In the genomic region with DNA sequence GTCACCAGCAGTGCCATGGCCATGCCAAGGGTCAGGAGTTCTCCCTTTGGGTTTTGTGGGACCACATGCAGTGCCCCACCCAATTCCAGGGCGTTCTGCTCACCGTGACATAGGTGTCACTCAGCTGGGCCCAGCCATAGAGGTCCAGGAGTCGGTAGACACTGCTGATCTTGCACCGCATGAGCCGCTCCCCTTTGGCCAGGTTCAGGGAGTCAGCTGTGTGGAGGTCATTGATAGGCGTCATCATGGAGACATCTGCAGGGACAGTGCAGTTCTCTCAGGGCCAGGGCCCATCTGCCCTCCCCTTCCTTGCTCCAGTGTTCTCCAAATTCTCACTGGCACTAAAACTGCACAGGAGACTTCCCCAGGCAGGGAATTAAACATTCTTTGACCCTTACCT, we compare ENCODE assay signal across 24 cellular contexts.
"Had no signal": no experiment of that assay in that cellular context is flagged by ENCODE, and none has a peak within 500 bp of the region (broad histone marks: within the 10 kb centered on the region; RNA-seq: fewer than 3 reads in every experiment).

No MANE protein-coding gene starts in this region.

- H3K27ac Mint-ChIP-seq: activated CD4-positive, alpha-beta memory T cell treated with anti-CD3 and anti-CD28 coated beads for 36 hours; activated CD4-positive, alpha-beta T cell treated with anti-CD3 and anti-CD28 coated beads, Interleukin-2, amount 10 ng/mL, durations not matched to agents 7 days and 5 days; activated naive CD4-positive, alpha-beta T cell treated with anti-CD3 and anti-CD28 coated beads for 36 hours; activated naive CD8-positive, alpha-beta T cell; activated T-cell treated with anti-CD3 and anti-CD28 coated beads, Interleukin-2, amount 50 U/mL, for 24 hours; activated T-helper 1 cell treated with anti-CD3 and anti-CD28 coated beads, Interleukin-12 subunit alpha, Interleukin-12 subunit beta, Interleukin-2, Interleukin-4 antibody, amounts not matched to agents 30 ng/mL and 10 ng/mL and 1 ng/mL, durations not matched to agents 14 hours and 24 hours and 36 hours; T-helper 17 cell; WTC11 had no signal

- H3K9me3 Mint-ChIP-seq: activated CD4-positive, alpha-beta memory T cell treated with anti-CD3 and anti-CD28 coated beads for 36 hours; activated CD4-positive, alpha-beta T cell treated with anti-CD3 and anti-CD28 coated beads, Interleukin-2, amount 10 ng/mL, durations not matched to agents 7 days and 5 days; activated naive CD4-positive, alpha-beta T cell treated with anti-CD3 and anti-CD28 coated beads for 36 hours; activated T-cell treated with anti-CD3 and anti-CD28 coated beads, Interleukin-2, amount 50 U/mL, for 24 hours; activated T-helper 1 cell treated with anti-CD3 and anti-CD28 coated beads, Interleukin-12 subunit alpha, Interleukin-12 subunit beta, Interleukin-2, Interleukin-4 antibody, amounts not matched to agents 30 ng/mL and 10 ng/mL and 1 ng/mL, durations not matched to agents 14 hours and 24 hours and 36 hours; brain; WTC11 had no signal

- ATAC-seq: PC-3, T-helper 17 cell, WTC11 had no signal

- H3K27me3 Mint-ChIP-seq: activated CD4-positive, alpha-beta memory T cell treated with anti-CD3 and anti-CD28 coated beads for 36 hours; activated CD4-positive, alpha-beta T cell treated with anti-CD3 and anti-CD28 coated beads, Interleukin-2, amount 10 ng/mL, durations not matched to agents 7 days and 5 days; activated naive CD8-positive, alpha-beta T cell; activated T-cell treated with anti-CD3 and anti-CD28 coated beads, Interleukin-2, amount 50 U/mL, for 24 hours; brain had no signal

- FAIRE-seq: astrocyte had no signal

- H3K4me1 Mint-ChIP-seq: activated CD4-positive, alpha-beta T cell treated with anti-CD3 and anti-CD28 coated beads, Interleukin-2, amount 10 ng/mL, durations not matched to agents 7 days and 5 days; brain; WTC11 had no signal

- H3K36me3 Mint-ChIP-seq: activated CD4-positive, alpha-beta memory T cell treated with anti-CD3 and anti-CD28 coated beads for 36 hours; activated naive CD8-positive, alpha-beta T cell had no signal

- H3K4me3 Mint-ChIP-seq: activated CD4-positive, alpha-beta memory T cell treated with anti-CD3 and anti-CD28 coated beads for 36 hours; activated CD4-positive, alpha-beta T cell treated with anti-CD3 and anti-CD28 coated beads, Interleukin-2, amount 10 ng/mL, durations not matched to agents 7 days and 5 days; activated naive CD4-positive, alpha-beta T cell treated with anti-CD3 and anti-CD28 coated beads for 36 hours; activated naive CD8-positive, alpha-beta T cell; activated T-cell treated with anti-CD3 and anti-CD28 coated beads, Interleukin-2, amount 50 U/mL, for 24 hours; activated T-helper 1 cell treated with anti-CD3 and anti-CD28 coated beads, Interleukin-12 subunit alpha, Interleukin-12 subunit beta, Interleukin-2, Interleukin-4 antibody, amounts not matched to agents 30 ng/mL and 10 ng/mL and 1 ng/mL, durations not matched to agents 14 hours and 24 hours and 36 hours; brain; T-helper 17 cell; WTC11 had no signal

- DNase-seq: activated CD4-positive, alpha-beta memory T cell treated with anti-CD3 and anti-CD28 coated beads for 36 hours; activated CD4-positive, alpha-beta T cell treated with anti-CD3 and anti-CD28 coated beads, Interleukin-2, amount 10 ng/mL, durations not matched to agents 7 days and 5 days; activated gamma-delta T cell; activated naive CD4-positive, alpha-beta T cell treated with anti-CD3 and anti-CD28 coated beads for 36 hours; amygdala; Karpas-422; MM.1S; NCI-H1105; NCI-H1436; NCI-H1694 treated with DMSO at 0.1 percent for 48 hours; NCI-H2029 treated with DMSO at 0.1 percent for 48 hours; NCI-H345; NCI-H510A treated with DMSO at 0.1 percent for 48 hours; NCI-H69; PC-3; SHP77 treated with DMSO at 0.1 percent for 48 hours; T-helper 17 cell; T-helper 9 cell had no signal
